ENCODE assay signal across 8 cellular contexts in the genomic region with DNA sequence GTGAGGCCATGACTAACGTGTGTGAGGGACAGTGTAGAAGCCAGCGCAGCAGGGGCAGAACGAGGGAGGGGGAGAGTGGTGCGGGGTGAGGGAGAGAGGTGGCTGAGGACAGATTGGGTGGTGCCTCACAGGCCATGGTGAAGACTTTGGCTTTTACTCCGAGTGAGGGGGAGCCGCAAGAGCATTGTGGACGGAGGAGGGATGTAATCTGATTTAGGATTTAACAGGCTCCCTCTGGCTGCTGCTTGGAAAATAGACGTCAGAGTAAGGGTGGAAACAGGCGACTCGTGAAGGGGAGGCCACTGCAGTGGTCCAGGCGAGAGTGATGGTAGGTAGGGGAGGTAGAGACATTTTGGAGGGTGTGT. TPM values are rescaled to one million over a fixed set of nuclear protein-coding genes. Genes with fewer than 3 reads are reported as not detected.
DNase-seq lines count a peak whose midpoint lies in the region; ATAC-seq and TF ChIP-seq lines count a peak whose summit lies in the region.

No MANE protein-coding gene starts in this region.

- H2AK5ac ChIP-seq in mesenchymal stem cell (ENCODE audit: low read length, severe bottlenecking), result no peak overlapping the region

- no peaks in the 10 kb centered on the region for H3K27me3 Mint-ChIP-seq in brain

- DNase-seq in AG20443 (ENCODE audit: low spot score) (peak; percentile 29), HFF-Myc (ENCODE audit: extremely low read depth, low read depth) (peak; percentile 15), mesenchymal stem cell (peak; percentile 20), COLO668 (lab: John Stamatoyannopoulos, UW; ENCODE audit: unreplicated experiment) (no peak), putamen (ENCODE audit: low spot score) (no peak)

- no peak for ATAC-seq in GM21723 (IDR thresholded peaks at IDR 0.05; ENCODE audit: unreplicated experiment)
- no peak for ATAC-seq in GM21515 (IDR thresholded peaks at IDR 0.05; ENCODE audit: unreplicated experiment)

- no peaks in the 10 kb centered on the region for H3K9me3 ChIP-seq in mesenchymal stem cell (ENCODE audit: control insufficient read depth, low read length)

- H3K4me1 Mint-ChIP-seq in brain, result peaks cover 16% of the 10 kb centered on the region

- TF ChIP-seq CTCF in HFF-Myc (IDR thresholded peaks at IDR 0.05; ENCODE audit: low read depth, low read length, missing control alignments) (peak; percentile 24), brain (conservative IDR thresholded peaks at IDR 0.05) (peak in 1 of 2 experiments; percentile 34)

- H2BK15ac ChIP-seq in mesenchymal stem cell (ENCODE audit: low read depth, poor library complexity, severe bottlenecking), result no peak overlapping the region

- no peak overlapping the region for H3K27ac ChIP-seq in mesenchymal stem cell (ENCODE audit: low read length, poor library complexity, severe bottlenecking)

- no peaks in the 10 kb centered on the region for H3K36me3 Mint-ChIP-seq in brain

- H3K36me3 ChIP-seq in mesenchymal stem cell (ENCODE audit: control insufficient read depth in 1 of 2, insufficient read depth in 2 of 2, low read depth in 1 of 2, low read length in 2 of 2), result peaks cover 3 to 11% of the 10 kb centered on the region in 2 experiments

- H3K27ac Mint-ChIP-seq in brain, result peak overlapping the region in 4 of 5 experiments; percentile 2 to 84 (median 61)

- no peak overlapping the region for H2AFZ ChIP-seq in mesenchymal stem cell (ENCODE audit: low read depth, low read length)

- no peak overlapping the region for H3K23ac ChIP-seq in mesenchymal stem cell (ENCODE audit: low read length in 2 of 2)

- 20% methylated on average over 10 of the region's 11 CpGs for WGBS in mesenchymal stem cell

- peaks cover 0 to 10% (median 0%) of the 10 kb centered on the region in 5 experiments for H3K9me3 Mint-ChIP-seq in brain

- H3K4me2 ChIP-seq in mesenchymal stem cell (ENCODE audit: low read length, poor library complexity, severe bottlenecking), result no peak overlapping the region

- H3K79me1 ChIP-seq in mesenchymal stem cell (replicated peaks; ENCODE audit: low read length, poor library complexity, severe bottlenecking), result peaks cover 5% of the 10 kb centered on the region

- no peak overlapping the region for H3K18ac ChIP-seq in mesenchymal stem cell (ENCODE audit: low read depth in 1 of 2, low read length in 2 of 2)

- no peak overlapping the region for H2BK12ac ChIP-seq in mesenchymal stem cell (ENCODE audit: low read length in 2 of 2)

- H3K14ac ChIP-seq in mesenchymal stem cell (ENCODE audit: low read length in 2 of 2), result no peak overlapping the region

- peak overlapping the region; percentile 38 for H3K9ac ChIP-seq in mesenchymal stem cell (ENCODE audit: low read length)

- no peak overlapping the region for H2BK120ac ChIP-seq in mesenchymal stem cell (ENCODE audit: low read depth, low read length)

- peak overlapping the region; percentile 35 for H4K8ac ChIP-seq in mesenchymal stem cell (ENCODE audit: low read length)

- no peak overlapping the region for H2BK5ac ChIP-seq in mesenchymal stem cell (ENCODE audit: low read depth, low read length, poor library complexity, severe bottlenecking)

- H3K4me1 ChIP-seq in mesenchymal stem cell (ENCODE audit: control insufficient read depth, insufficient read depth, low read depth, low read length), result peaks cover 3% of the 10 kb centered on the region

- no peak overlapping the region for H3K4me3 ChIP-seq in HFF-Myc (replicated peaks; ENCODE audit: low read depth, low read length)
- no peak overlapping the region for H3K4me3 ChIP-seq in mesenchymal stem cell (ENCODE audit: insufficient read depth in 1 of 2, low read depth in 1 of 2, low read length in 2 of 2)

- peaks cover 0 to 21% of the 10 kb centered on the region in 2 experiments for H3K27me3 ChIP-seq in mesenchymal stem cell (ENCODE audit: control insufficient read depth in 1 of 2, insufficient read depth in 1 of 2, low read length in 2 of 2)

- no peak overlapping the region for H3K4ac ChIP-seq in mesenchymal stem cell (ENCODE audit: low read depth in 1 of 2, low read length in 2 of 2)

- no peak overlapping the region for H4K91ac ChIP-seq in mesenchymal stem cell (ENCODE audit: low read length)

- H3K4me3 Mint-ChIP-seq in brain, result peak overlapping the region in 2 of 5 experiments; percentile 20 to 31

RNA-seq across cellular contexts. Expression of gene PPP1R3F, which starts 13.0 kb away (rescaled TPM):
- 16.5 TPM for polyA plus RNA-seq in brain (ENCODE audit: insufficient read depth, low read depth, low replicate concordance)
- polyA plus RNA-seq in mesenchymal stem cell (2013, experiment 1 of 2), result 2.2 TPM
- 1.3 TPM for polyA plus RNA-seq in mesenchymal stem cell (2013, experiment 2 of 2)

RNA-seq across cellular contexts. Expression of gene FOXP3, which starts 18.1 kb away (rescaled TPM):
- 0.73 TPM for polyA plus RNA-seq in brain (ENCODE audit: insufficient read depth, low read depth, low replicate concordance)
- polyA plus RNA-seq in mesenchymal stem cell (2013, experiment 1 of 2), result 0.06 TPM
- 0.04 TPM for polyA plus RNA-seq in mesenchymal stem cell (2013, experiment 2 of 2)

RNA-seq across cellular contexts. Expression of gene GAGE10, which starts 20.8 kb away (rescaled TPM):
- polyA plus RNA-seq in brain (ENCODE audit: insufficient read depth, low read depth, low replicate concordance), result not detected
- not detected for polyA plus RNA-seq in mesenchymal stem cell (2013, experiment 1 of 2)
- not detected for polyA plus RNA-seq in mesenchymal stem cell (2013, experiment 2 of 2)

RNA-seq across cellular contexts. Expression of gene GAGE12J, which starts 39.2 kb away (rescaled TPM):
- polyA plus RNA-seq in brain (ENCODE audit: insufficient read depth, low read depth, low replicate concordance), result not detected
- polyA plus RNA-seq in mesenchymal stem cell (2013, experiment 1 of 2), result not detected
- polyA plus RNA-seq in mesenchymal stem cell (2013, experiment 2 of 2), result not detected

RNA-seq across cellular contexts. Expression of gene CCDC22, which starts 47.4 kb away (rescaled TPM):
- 27.5 TPM for polyA plus RNA-seq in brain (ENCODE audit: insufficient read depth, low read depth, low replicate concordance)
- 8.1 TPM for polyA plus RNA-seq in mesenchymal stem cell (2013, experiment 1 of 2)
- polyA plus RNA-seq in mesenchymal stem cell (2013, experiment 2 of 2), result 7.1 TPM

Comparison
In these comparisons a context has a peak if more than half of its experiments do, and no peak if none do; other contexts are left out.
1. DNase-seq: peak in AG20443 (single experiment), HFF-Myc (single experiment) and mesenchymal stem cell (single experiment); none in COLO668 (single experiment) and putamen (single experiment).